16 cellular contexts compared by ENCODE assay signal in the genomic region with DNA sequence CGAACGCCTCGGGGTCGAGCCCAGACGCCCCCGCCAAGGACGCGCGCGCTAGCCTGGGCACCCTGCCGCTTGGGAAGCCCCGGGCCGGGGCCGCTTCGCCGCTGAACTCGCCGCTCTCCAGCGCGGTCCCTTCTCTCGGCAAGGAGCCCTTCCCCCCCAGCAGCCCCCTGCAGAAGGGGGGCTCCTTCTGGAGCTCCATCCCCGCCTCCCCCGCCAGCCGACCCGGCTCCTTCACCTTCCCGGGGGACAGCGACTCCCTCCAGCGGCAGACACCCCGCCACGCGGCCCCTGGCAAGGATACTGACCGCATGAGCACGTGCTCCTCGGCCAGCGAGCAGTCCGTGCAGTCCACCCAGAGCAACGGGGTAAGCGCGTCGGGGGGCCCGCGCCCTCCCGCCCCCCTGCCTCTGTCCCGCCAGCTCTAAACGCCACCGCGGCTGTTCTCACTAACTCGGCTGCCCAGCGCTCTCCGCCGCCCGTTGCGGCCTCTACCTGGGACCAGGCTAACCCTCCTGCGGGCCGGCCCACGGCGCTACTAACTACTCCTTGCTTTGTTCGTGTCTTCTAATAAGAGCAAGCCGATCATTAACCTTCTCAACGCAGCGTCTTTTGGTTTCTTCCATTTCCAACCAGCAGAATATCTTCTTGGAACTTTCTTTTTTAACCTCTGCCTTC.
DNase-seq lines count a peak whose midpoint lies in the region; ATAC-seq and TF ChIP-seq lines count a peak whose summit lies in the region.
"Had no signal": no experiment of that assay in that cellular context is flagged by ENCODE, and none has a peak within 500 bp of the region (broad histone marks: within the 10 kb centered on the region; RNA-seq: fewer than 3 reads in every experiment).

No MANE protein-coding gene starts in this region.

- CTCF ChIA-PET in activated naive CD4-positive, alpha-beta T cell treated with anti-CD3 and anti-CD28 coated beads, Interleukin-2, amount 10 ng/mL, durations not matched to agents 7 days and 5 days (lab: Charles Lee): no interaction called here

- peak; percentile 5 for TF ChIP-seq CTCF in cardiac muscle cell (IDR thresholded peaks at IDR 0.05; ENCODE audit: low read depth, low read length)
- TF ChIP-seq CTCF in body of pancreas (IDR thresholded peaks at IDR 0.05): no peak
- TF ChIP-seq CTCF in psoas muscle (IDR thresholded peaks at IDR 0.05): no peak

- no peaks in the 10 kb centered on the region for H3K36me3 Mint-ChIP-seq in activated naive CD4-positive, alpha-beta T cell treated with anti-CD3 and anti-CD28 coated beads, Interleukin-2, amount 10 ng/mL, durations not matched to agents 7 days and 5 days

- no peak overlapping the region for H3K27ac Mint-ChIP-seq in activated naive CD4-positive, alpha-beta T cell treated with anti-CD3 and anti-CD28 coated beads, Interleukin-2, amount 10 ng/mL, durations not matched to agents 7 days and 5 days

- H3K4me3 Mint-ChIP-seq in activated naive CD4-positive, alpha-beta T cell treated with anti-CD3 and anti-CD28 coated beads, Interleukin-2, amount 10 ng/mL, durations not matched to agents 7 days and 5 days: no peak overlapping the region

- no peaks in the 10 kb centered on the region for H3K4me1 ChIP-seq in cardiac muscle cell (ENCODE audit: low read depth)
- H3K4me1 ChIP-seq in body of pancreas: no peaks in the 10 kb centered on the region
- H3K4me1 ChIP-seq in psoas muscle: peaks cover 8% of the 10 kb centered on the region

- peaks cover 5% of the 10 kb centered on the region for H3K4me1 Mint-ChIP-seq in activated naive CD4-positive, alpha-beta T cell treated with anti-CD3 and anti-CD28 coated beads, Interleukin-2, amount 10 ng/mL, durations not matched to agents 7 days and 5 days

- no peak overlapping the region for H3K4me3 ChIP-seq in cardiac muscle cell
- H3K4me3 ChIP-seq in body of pancreas: no peak overlapping the region
- no peak overlapping the region for H3K4me3 ChIP-seq in psoas muscle
- H3K4me3 ChIP-seq: K562, PC-9, SJSA1 had no signal

- 93 to 96% methylated on average over 38 to 56 of the region's 61 CpGs for WGBS in body of pancreas, 2 donors
- 88 to 91% (median 89%) methylated on average over 46 to 61 of the region's 61 CpGs for WGBS in psoas muscle, 3 donors

- no peak overlapping the region for H3K27ac ChIP-seq in cardiac muscle cell
- H3K27ac ChIP-seq in body of pancreas: no peak overlapping the region
- H3K27ac ChIP-seq in psoas muscle: no peak overlapping the region
- H3K27ac ChIP-seq: PC-9, SJSA1 had no signal

- TF ChIP-seq POLR2A in body of pancreas (IDR thresholded peaks at IDR 0.05): no peak

- peaks cover 4% of the 10 kb centered on the region for H3K9me3 Mint-ChIP-seq in activated naive CD4-positive, alpha-beta T cell treated with anti-CD3 and anti-CD28 coated beads, Interleukin-2, amount 10 ng/mL, durations not matched to agents 7 days and 5 days

- H3K27me3 ChIP-seq in cardiac muscle cell (no peaks in the 10 kb centered on the region), body of pancreas (no peaks in the 10 kb centered on the region), psoas muscle (ENCODE audit: insufficient read depth in 3 of 3, low read length in 2 of 3) (no peaks in the 10 kb centered on the region)
- H3K27me3 ChIP-seq: SJSA1 had no signal

- no peaks in the 10 kb centered on the region for H3K27me3 Mint-ChIP-seq in activated naive CD4-positive, alpha-beta T cell treated with anti-CD3 and anti-CD28 coated beads, Interleukin-2, amount 10 ng/mL, durations not matched to agents 7 days and 5 days

- DNase-seq in cardiac muscle cell (ENCODE audit: low read depth in 1 of 2, low spot score in 1 of 2) (peak in 1 of 2 donors; percentile 15), left cardiac atrium (no peak), body of pancreas (no peak), iPS-NIHi7 (ENCODE audit: extremely low spot score) (peak; percentile 46), sciatic nerve (ENCODE audit: low spot score) (no peak), psoas muscle (no peak)
- DNase-seq in activated naive CD4-positive, alpha-beta T cell treated with anti-CD3 and anti-CD28 coated beads, Interleukin-2, amount 10 ng/mL, durations not matched to agents 7 days and 5 days: no peak
- DNase-seq: NCI-H1436, NCI-H2029, NCI-H2171 treated with DMSO at 0.1 percent for 48 hours, NCI-H510A, NCI-H82, PC-9 had no signal

- H3K36me3 ChIP-seq in cardiac muscle cell (peaks cover 37% of the 10 kb centered on the region), body of pancreas (replicated peaks in 1 of 2; ENCODE audit: insufficient read depth in 1 of 2, low read depth in 2 of 2) (peaks cover 6 to 12% of the 10 kb centered on the region in 2 donors), psoas muscle (ENCODE audit: insufficient read depth in 1 of 2, low read depth in 1 of 2) (peaks cover 12 to 94% of the 10 kb centered on the region in 2 donors)

- H3K9me3 ChIP-seq in cardiac muscle cell (ENCODE audit: low read depth): no peaks in the 10 kb centered on the region
- H3K9me3 ChIP-seq in body of pancreas: no peaks in the 10 kb centered on the region
- no peaks in the 10 kb centered on the region for H3K9me3 ChIP-seq in psoas muscle
- H3K9me3 ChIP-seq: SJSA1 had no signal

- ATAC-seq in left cardiac atrium (no peak), body of pancreas (peak; percentile 24), sciatic nerve (peak; percentile 9), GM21576 (IDR thresholded peaks at IDR 0.05; ENCODE audit: unreplicated experiment) (no peak), psoas muscle (no peak)
- ATAC-seq: K562 had no signal

- intact Hi-C loops in left cardiac atrium (cut with DNase I): no loop called here
- intact Hi-C loops in body of pancreas (cut with DNase I): no loop called here
- intact Hi-C loops in sciatic nerve (cut with DNase I): no loop called here
- intact Hi-C loops in psoas muscle (cut with DNase I): no loop called here

Comparison
In these comparisons a context has a peak if more than half of its experiments do, and no peak if none do; other contexts are left out.
1. ATAC-seq: peak in body of pancreas (single experiment) and sciatic nerve (single experiment); none in left cardiac atrium (0 of 2), GM21576 (single experiment) and psoas muscle (0 of 4).